Comparison of ENCODE assay signal across 8 cellular contexts in the genomic region with DNA sequence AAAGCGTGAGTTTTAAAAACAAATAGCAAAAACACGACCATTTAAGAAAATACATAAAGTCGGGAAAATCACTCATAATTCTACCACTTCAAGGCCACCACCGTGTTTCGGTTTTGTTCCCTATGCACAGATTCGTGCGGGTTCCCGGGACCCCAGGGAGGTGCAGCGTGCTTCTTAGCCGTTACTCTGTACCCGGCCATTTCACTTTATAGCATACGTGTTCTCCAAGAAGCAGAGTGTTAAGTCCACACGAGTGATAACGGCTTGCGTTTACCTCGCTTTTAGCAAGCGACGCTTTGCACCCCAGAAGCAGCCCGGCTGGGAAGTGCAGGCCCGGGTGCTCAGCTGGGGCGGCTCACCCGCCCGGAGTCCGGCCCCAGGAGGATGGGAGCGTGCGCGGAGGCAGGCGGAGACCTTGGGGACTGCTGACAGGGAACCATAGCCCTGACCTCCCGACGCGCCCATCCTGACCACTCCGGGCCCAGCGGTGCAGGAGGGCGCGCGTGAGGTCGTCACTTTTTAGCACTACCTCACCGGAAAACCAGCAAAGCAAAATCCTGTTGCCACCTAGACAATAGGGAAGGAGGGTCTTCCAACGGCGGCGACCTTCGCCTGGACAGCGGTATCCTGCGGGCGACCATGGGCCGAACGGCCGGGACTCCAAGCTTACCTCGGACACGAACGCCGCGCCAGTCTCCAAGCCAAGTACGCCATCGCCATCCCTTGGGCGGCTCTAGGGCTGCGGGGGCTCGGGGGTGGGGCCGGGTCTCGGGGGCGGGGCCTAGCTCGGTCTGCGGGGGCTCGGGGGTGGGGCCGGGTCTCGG. TPM values are rescaled to one million over a fixed set of nuclear protein-coding genes. Genes with fewer than 3 reads are reported as not detected.
DNase-seq lines count a peak whose midpoint lies in the region; ATAC-seq and TF ChIP-seq lines count a peak whose summit lies in the region.

TSS of gene ECI2 (minus strand) at position 735 of the 824 bp plus-strand sequence. CDS start at position 720, 15 bp downstream.

- H3K9me3 ChIP-seq in CD8-positive, alpha-beta T cell (ENCODE audit: low read length), result no peaks in the 10 kb centered on the region
- no peaks in the 10 kb centered on the region for H3K9me3 ChIP-seq in Peyer's patch
- H3K9me3 ChIP-seq in gastroesophageal sphincter, result no peaks in the 10 kb centered on the region
- H3K9me3 ChIP-seq in neuronal stem cell (replicated peaks in 1 of 2; ENCODE audit: control insufficient read depth in 2 of 2, insufficient read depth in 1 of 2, low read depth in 1 of 2, low read length in 2 of 2), result peaks cover 0 to 7% of the 10 kb centered on the region in 2 donors
- H3K9me3 ChIP-seq in thoracic aorta, result no peaks in the 10 kb centered on the region

- peak within 1 kb of the TSS; percentile 47 for H3K14ac ChIP-seq in neuronal stem cell (ENCODE audit: low read length)

- H2BK120ac ChIP-seq in neuronal stem cell (ENCODE audit: low read depth, low read length), result no peak within 1 kb of the TSS

- peak within 1 kb of the TSS; percentile 89 for H3K4me3 Mint-ChIP-seq in CD8-positive, alpha-beta T cell

- peaks cover 36% of the 10 kb centered on the region for H3K36me3 Mint-ChIP-seq in CD8-positive, alpha-beta T cell

- peaks cover 47% of the 10 kb centered on the region for H3K4me1 Mint-ChIP-seq in CD8-positive, alpha-beta T cell (ENCODE audit: low read depth)

- H4K91ac ChIP-seq in neuronal stem cell (ENCODE audit: low read depth, low read length, poor library complexity), result no peak within 1 kb of the TSS

- peak within 1 kb of the TSS; percentile 94 for H2AFZ ChIP-seq in neuronal stem cell (ENCODE audit: low read length)

- H3K4me1 ChIP-seq in CD8-positive, alpha-beta T cell (ENCODE audit: insufficient read depth, low read length), result peaks cover 27% of the 10 kb centered on the region
- H3K4me1 ChIP-seq in Peyer's patch, result peaks cover 0 to 17% (median 6%) of the 10 kb centered on the region in 4 donors
- H3K4me1 ChIP-seq in gastroesophageal sphincter, result peaks cover 0 to 44% (median 4%) of the 10 kb centered on the region in 3 donors
- peaks cover 6 to 11% of the 10 kb centered on the region in 2 donors for H3K4me1 ChIP-seq in neuronal stem cell (ENCODE audit: control insufficient read depth in 2 of 2, insufficient read depth in 1 of 2, low read depth in 1 of 2, low read length in 2 of 2)
- H3K4me1 ChIP-seq in thoracic aorta (ENCODE audit: control insufficient read depth in 1 of 2, low read depth in 2 of 2), result peaks cover 8 to 33% of the 10 kb centered on the region in 2 donors

- no peak within 1 kb of the TSS for H3K4ac ChIP-seq in neuronal stem cell (ENCODE audit: low read length)

- TF ChIP-seq POLR2A in Peyer's patch (IDR thresholded peaks at IDR 0.05) (peak; percentile 16 to 58), gastroesophageal sphincter (IDR thresholded peaks at IDR 0.05) (peak; percentile 63 to 70)

- 1 to 4% methylated on average over 12 of the region's 66 CpGs for whole genome bisulfite sequencing in gastroesophageal sphincter (ENCODE audit: low coverage in 1 of 2), 2 donors
- no CpG with 5 or more reads among the region's 66 CpGs for WGBS in neuronal stem cell (ENCODE audit: extremely low coverage in 2 of 2, insufficient read length in 2 of 2, insufficient replicate concordance in 1 of 2), 2 donors

- no peak for TF ChIP-seq CTCF in CD8-positive, alpha-beta T cell (IDR thresholded peaks at IDR 0.05)
- TF ChIP-seq CTCF in Peyer's patch (IDR thresholded peaks at IDR 0.05) (no peak), gastroesophageal sphincter (IDR thresholded peaks at IDR 0.05) (no peak), thoracic aorta (IDR thresholded peaks at IDR 0.05) (no peak)

- H3K27me3 Mint-ChIP-seq in CD8-positive, alpha-beta T cell (ENCODE audit: low read depth), result no peaks in the 10 kb centered on the region

- H3K79me1 ChIP-seq in neuronal stem cell (ENCODE audit: low read depth, low read length), result no peaks in the 10 kb centered on the region

- no peak within 1 kb of the TSS for H2AK5ac ChIP-seq in neuronal stem cell (ENCODE audit: low read depth, low read length)

- H3K27ac ChIP-seq in CD8-positive, alpha-beta T cell (ENCODE audit: low read depth, low read length), result peak within 1 kb of the TSS; percentile 84
- H3K27ac ChIP-seq in Peyer's patch (peak within 1 kb of the TSS; percentile 86 to 94 (median 90)), gastroesophageal sphincter (peak within 1 kb of the TSS; percentile 69 to 98 (median 88)), neuronal stem cell (replicated peaks; ENCODE audit: low read length) (peak within 1 kb of the TSS; percentile 60), thoracic aorta (peak within 1 kb of the TSS; percentile 88 to 95)

- H3K4me3 ChIP-seq in CD8-positive, alpha-beta T cell (ENCODE audit: low read depth, low read length), result peak within 1 kb of the TSS; percentile 95
- H3K4me3 ChIP-seq in Peyer's patch, result peak within 1 kb of the TSS; percentile 73 to 88 (median 77)
- H3K4me3 ChIP-seq in gastroesophageal sphincter, result peak within 1 kb of the TSS; percentile 78 to 83
- H3K4me3 ChIP-seq in neuronal stem cell (ENCODE audit: low read length in 2 of 2), result peak within 1 kb of the TSS; percentile 80 to 95
- peak within 1 kb of the TSS; percentile 91 for H3K4me3 ChIP-seq in thoracic aorta

- intact Hi-C loops in CD8-positive, alpha-beta T cell (cut with DNase I, micrococcal nuclease), result loop anchor here (1.0 to 10.0 kb wide), 22 partner anchors 75 to 1888 kb away; partner anchors contain the start of genes BPHL (in 2 of the 2), FAM50B (in 2 of the 2), FARS2 (in 2 of the 2) and LYRM4 (in 2 of the 2)

- no peak for TF ChIP-seq EP300 in gastroesophageal sphincter (IDR thresholded peaks at IDR 0.05)

- H3K36me3 ChIP-seq in CD8-positive, alpha-beta T cell (ENCODE audit: insufficient read depth, low read length), result peaks cover 12% of the 10 kb centered on the region
- H3K36me3 ChIP-seq in Peyer's patch (peaks cover 0 to 24% (median 0%) of the 10 kb centered on the region in 3 donors), gastroesophageal sphincter (peaks cover 0 to 28% of the 10 kb centered on the region in 2 donors), neuronal stem cell (replicated peaks in 1 of 2; ENCODE audit: control insufficient read depth in 2 of 2, insufficient read depth in 2 of 2, low read length in 2 of 2) (peaks cover 0 to 20% of the 10 kb centered on the region in 2 donors), thoracic aorta (peaks cover 10% of the 10 kb centered on the region)

- peak within 1 kb of the TSS; percentile 94 for H3K27ac Mint-ChIP-seq in CD8-positive, alpha-beta T cell

- H4K8ac ChIP-seq in neuronal stem cell (ENCODE audit: low read depth, low read length), result no peak within 1 kb of the TSS

- no peak within 1 kb of the TSS for H2BK15ac ChIP-seq in neuronal stem cell (ENCODE audit: low read length)

- H2BK5ac ChIP-seq in neuronal stem cell (ENCODE audit: low read length), result peak within 1 kb of the TSS; percentile 45

- peak within 1 kb of the TSS; percentile 88 for H3K4me2 ChIP-seq in neuronal stem cell (ENCODE audit: insufficient read depth, low read length, poor library complexity, severe bottlenecking)

- H2BK12ac ChIP-seq in neuronal stem cell (ENCODE audit: low read length), result no peak within 1 kb of the TSS

- DNase-seq in CD8-positive, alpha-beta T cell, result peak in 4 of 7 experiments; percentile 24 to 54 (median 38)
- DNase-seq in Peyer's patch, result peak in 2 of 3 donors; percentile 37 to 84
- DNase-seq in activated gamma-delta T cell treated with Interleukin-2 at 50 U/mL for 16 hours, result peak; percentile 49
- no peak for DNase-seq in neuronal stem cell (ENCODE audit: low spot score)
- peak; percentile 50 for DNase-seq in thoracic aorta (ENCODE audit: low spot score)

- peaks cover 6% of the 10 kb centered on the region for H3K9me3 Mint-ChIP-seq in CD8-positive, alpha-beta T cell

- peak within 1 kb of the TSS; percentile 95 for H3K18ac ChIP-seq in neuronal stem cell (ENCODE audit: low read length)

- ATAC-seq in CD8-positive, alpha-beta T cell, result peak; percentile 16
- ATAC-seq in GM19397 (IDR thresholded peaks at IDR 0.05; ENCODE audit: unreplicated experiment) (peak; percentile 44), HG03521 (IDR thresholded peaks at IDR 0.05; ENCODE audit: unreplicated experiment) (peak; percentile 39), gastroesophageal sphincter (peak; percentile 73), thoracic aorta (ENCODE audit: insufficient number of reproducible peaks, low FRiP score, low read depth) (peak; percentile 64)

- CTCF ChIA-PET in CD8-positive, alpha-beta T cell (lab: Charles Lee), result interaction anchor here (0.6 to 3.8 kb wide), 4 partner anchors 20 to 125 kb away, joined by 3 to 31 read pairs (median 10); a partner anchor contains a TSS

- POLR2A ChIA-PET in CD8-positive, alpha-beta T cell (lab: Charles Lee), result interaction anchor here (0.7 to 2.8 kb wide), 8 partner anchors 11 to 827 kb away, joined by 3 to 28 read pairs (median 4); partner anchors contain the start of genes CDYL and FAM50B

- peak within 1 kb of the TSS; percentile 90 for H3K23ac ChIP-seq in neuronal stem cell (ENCODE audit: low read depth, low read length, poor library complexity)

- H3K9ac ChIP-seq in neuronal stem cell (ENCODE audit: low read depth, low read length, poor library complexity), result peak within 1 kb of the TSS; percentile 91

- no peaks in the 10 kb centered on the region for H3K27me3 ChIP-seq in CD8-positive, alpha-beta T cell (ENCODE audit: insufficient read depth, low read length)
- H3K27me3 ChIP-seq in Peyer's patch, result no peaks in the 10 kb centered on the region
- H3K27me3 ChIP-seq in gastroesophageal sphincter, result no peaks in the 10 kb centered on the region
- H3K27me3 ChIP-seq in neuronal stem cell (ENCODE audit: control insufficient read depth in 3 of 3, insufficient read depth in 3 of 3, low read depth in 1 of 3, low read length in 3 of 3), result peaks cover 0 to 35% (median 4%) of the 10 kb centered on the region in 3 experiments
- H3K27me3 ChIP-seq in thoracic aorta (replicated peaks; ENCODE audit: insufficient read depth), result no peaks in the 10 kb centered on the region

RNA-seq across cellular contexts. Expression of gene ECI2, which starts in this region (rescaled TPM):
- total RNA-seq in CD8-positive, alpha-beta T cell, result 10 to 100 TPM; 25.1 to 27.2 TPM
- total RNA-seq in Peyer's patch (10 to 100 TPM; 23.9 to 87.9 (median 50.7) TPM), gastroesophageal sphincter (10 to 100 TPM; 44.0 to 87.3 (median 46.9) TPM), thoracic aorta (10 to 100 TPM; 28.9 to 31.0 TPM)
- 39.6 TPM for polyA plus RNA-seq in neuronal stem cell (2013, experiment 1 of 2)
- 37.3 TPM for polyA plus RNA-seq in neuronal stem cell (2013, experiment 2 of 2)

Comparison
In these comparisons a context has a peak if more than half of its experiments do, and no peak if none do; other contexts are left out.
1. ATAC-seq: peak in every context shown above with its lines; median percentile 73 in gastroesophageal sphincter; 64 in thoracic aorta; 44 in GM19397; 39 in HG03521; 16 in CD8-positive, alpha-beta T cell.